ENCODE assay signal across 8 cellular contexts in genomic region chr5:143245929-143246561, GRCh38.
DNase-seq lines count a peak whose midpoint lies in the region; ATAC-seq, FAIRE-seq and TF ChIP-seq lines count a peak whose summit lies in the region.

No MANE protein-coding gene starts in this region.

- no peaks in the 10 kb centered on the region for H3K36me3 Mint-ChIP-seq in activated naive CD4-positive, alpha-beta T cell treated with anti-CD3 and anti-CD28 coated beads for 36 hours (ENCODE audit: low read depth)

- 5% methylated on average over 10 of the region's 11 CpGs for WGBS in K562 (ENCODE audit: insufficient coverage, low coverage, missing lambda C conversion rate)
- no CpG with 5 or more reads among the region's 11 CpGs for WGBS in neuronal stem cell (ENCODE audit: extremely low coverage in 2 of 2, insufficient read length in 2 of 2, insufficient replicate concordance in 1 of 2), 2 donors

- no peaks in the 10 kb centered on the region for H3K9me1 ChIP-seq in K562 (ENCODE audit: control insufficient read depth, insufficient read depth, low read length)

- H3K4me1 Mint-ChIP-seq in activated naive CD4-positive, alpha-beta T cell treated with anti-CD3 and anti-CD28 coated beads for 36 hours (ENCODE audit: low read depth) = no peaks in the 10 kb centered on the region

- no peak for TF ChIP-seq CTCF in K562 (IDR thresholded peaks at IDR 0.05 in 2 of 3, conservative IDR thresholded peaks at IDR 0.05 in 1 of 3; ENCODE audit: insufficient read depth in 2 of 3, low read depth in 1 of 3, low read length in 3 of 3)

- H3K27me3 Mint-ChIP-seq in activated naive CD4-positive, alpha-beta T cell treated with anti-CD3 and anti-CD28 coated beads for 36 hours (ENCODE audit: low read depth) = no peaks in the 10 kb centered on the region

- H3K9me3 ChIP-seq in K562 (replicated peaks; ENCODE audit: control insufficient read depth, insufficient read depth, low read depth, low read length) = peaks cover 7% of the 10 kb centered on the region
- H3K9me3 ChIP-seq in neuronal stem cell (replicated peaks in 1 of 2; ENCODE audit: control insufficient read depth in 2 of 2, insufficient read depth in 1 of 2, low read depth in 1 of 2, low read length in 2 of 2) = no peaks in the 10 kb centered on the region

- H3K4me2 ChIP-seq in K562 (ENCODE audit: insufficient read depth, low read length) = peak overlapping the region; percentile 45
- no peak overlapping the region for H3K4me2 ChIP-seq in neuronal stem cell (ENCODE audit: insufficient read depth, low read length, poor library complexity, severe bottlenecking)

- peak; percentile 68; the same call in 1 of the 2 replicates for TF ChIP-seq EP300 in K562 (IDR thresholded peaks at IDR 0.05; ENCODE audit: low read length)

- ATAC-seq in K562 (peak; percentile 88), HG03280 (IDR thresholded peaks at IDR 0.05; ENCODE audit: unreplicated experiment) (no peak)

- TF ChIP-seq RAD21 in K562 (CRISPR knock-in tag; conservative IDR thresholded peaks at IDR 0.05 in 1 of 2, IDR thresholded peaks at IDR 0.05 in 1 of 2) = 0 out of 4 replicates have a peak, but pooled peaks of 1 of the 2 experiments have one; percentile 5

- no peak overlapping the region for H3K23ac ChIP-seq in neuronal stem cell (ENCODE audit: low read depth, low read length, poor library complexity)

- H3K9ac ChIP-seq in K562 (ENCODE audit: insufficient read depth in 1 of 2, low read depth in 2 of 2, low read length in 2 of 2) (no peak overlapping the region), neuronal stem cell (ENCODE audit: low read depth, low read length, poor library complexity) (no peak overlapping the region)

- POLR2A ChIA-PET in K562 (lab: Yijun Ruan, JAX) = interaction anchor here (1.0 kb wide), 1 partner anchor 19 kb away, joined by 4 read pairs; no protein-coding TSS in a partner anchor

- no peak for TF ChIP-seq POLR2A in K562 (conservative IDR thresholded peaks at IDR 0.05)

- CTCF ChIA-PET in K562 (lab: Yijun Ruan, JAX; ENCODE audit: low intra/inter-chr PET ratio) = no interaction called here
- CTCF ChIA-PET in activated naive CD4-positive, alpha-beta T cell treated with anti-CD3 and anti-CD28 coated beads for 36 hours (lab: Charles Lee) = no interaction called here

- H3K18ac ChIP-seq in neuronal stem cell (ENCODE audit: low read length) = no peak overlapping the region

- H4K91ac ChIP-seq in neuronal stem cell (ENCODE audit: low read depth, low read length, poor library complexity) = no peak overlapping the region

- peak; percentile 13 for DNase-seq in DMS153 treated with DMSO at 0.1 percent for 48 hours (lab: John Stamatoyannopoulos, UW; ENCODE audit: unreplicated experiment)
- DNase-seq in NCI-H2107 treated with DMSO at 0.1 percent for 48 hours (lab: John Stamatoyannopoulos, UW; ENCODE audit: unreplicated experiment) = peak; percentile 3
- peak; percentile 86 to 90 (median 88) for DNase-seq in K562 (ENCODE audit: extremely low read depth in 1 of 4, low spot score in 3 of 4)
- DNase-seq in neuronal stem cell (ENCODE audit: low spot score) = no peak
- DNase-seq in activated CD4-positive, alpha-beta T cell treated with anti-CD3 and anti-CD28 coated beads, Interleukin-2, amount 50 U/mL, for 48 hours = no peak
- no peak for DNase-seq in cardiac septum (ENCODE audit: low spot score)
- no peak for DNase-seq in activated naive CD4-positive, alpha-beta T cell treated with anti-CD3 and anti-CD28 coated beads for 36 hours

- no peaks in the 10 kb centered on the region for H3K79me2 ChIP-seq in K562 (ENCODE audit: control insufficient read depth, insufficient read depth, low read length)

- no peak overlapping the region for H2BK15ac ChIP-seq in neuronal stem cell (ENCODE audit: low read length)

- FAIRE-seq in K562 (lab: Jason Lieb, UNC) = peak; percentile 97

- no peak overlapping the region for H3K4me3 Mint-ChIP-seq in activated naive CD4-positive, alpha-beta T cell treated with anti-CD3 and anti-CD28 coated beads for 36 hours

- H3K36me3 ChIP-seq in K562 (ENCODE audit: control insufficient read depth, insufficient read depth, low read length) (no peaks in the 10 kb centered on the region), neuronal stem cell (replicated peaks in 1 of 2; ENCODE audit: control insufficient read depth in 2 of 2, insufficient read depth in 2 of 2, low read length in 2 of 2) (no peaks in the 10 kb centered on the region)

- in situ Hi-C loops in K562 (cut with MboI) = no loop called here

- H2BK5ac ChIP-seq in neuronal stem cell (ENCODE audit: low read length) = no peak overlapping the region

- no peak overlapping the region for H4K8ac ChIP-seq in neuronal stem cell (ENCODE audit: low read depth, low read length)

- no peak overlapping the region for H3K4ac ChIP-seq in neuronal stem cell (ENCODE audit: low read length)

- no peak overlapping the region for H3K4me3 ChIP-seq in K562
- no peak overlapping the region for H3K4me3 ChIP-seq in neuronal stem cell (ENCODE audit: low read length in 2 of 2)

- H3K14ac ChIP-seq in neuronal stem cell (ENCODE audit: low read length) = no peak overlapping the region

- H2BK120ac ChIP-seq in neuronal stem cell (ENCODE audit: low read depth, low read length) = no peak overlapping the region

- no peak overlapping the region for H2AK5ac ChIP-seq in neuronal stem cell (ENCODE audit: low read depth, low read length)

- H3K9me3 Mint-ChIP-seq in activated naive CD4-positive, alpha-beta T cell treated with anti-CD3 and anti-CD28 coated beads for 36 hours = peaks cover 11% of the 10 kb centered on the region

- peaks cover 35 to 63% of the 10 kb centered on the region in 2 experiments for H3K4me1 ChIP-seq in K562 (replicated peaks in 1 of 2; ENCODE audit: control insufficient read depth in 2 of 2, insufficient read depth in 2 of 2, low read length in 2 of 2)
- no peaks in the 10 kb centered on the region for H3K4me1 ChIP-seq in neuronal stem cell (ENCODE audit: control insufficient read depth in 2 of 2, insufficient read depth in 1 of 2, low read depth in 1 of 2, low read length in 2 of 2)

- H2AFZ ChIP-seq in K562 (ENCODE audit: low read depth, low read length) (peak overlapping the region; percentile 78), neuronal stem cell (ENCODE audit: low read length) (peak overlapping the region; percentile 25)

- no TSS peak for BruUV-seq in K562 (replicated peaks; lab: Mats Ljungman, UMichigan)

- intact Hi-C loops in K562 (cut with micrococcal nuclease) = no loop called here
- intact Hi-C loops in cardiac septum (cut with DNase I) = no loop called here
- intact Hi-C loops in activated naive CD4-positive, alpha-beta T cell treated with anti-CD3 and anti-CD28 coated beads for 36 hours (cut with micrococcal nuclease) = no loop called here

- H3K27ac ChIP-seq in K562 (ENCODE audit: extremely low read depth, low read depth, low read length) = peak overlapping the region; percentile 73
- no peak overlapping the region for H3K27ac ChIP-seq in neuronal stem cell (replicated peaks; ENCODE audit: low read length)

- H3K27ac Mint-ChIP-seq in activated naive CD4-positive, alpha-beta T cell treated with anti-CD3 and anti-CD28 coated beads for 36 hours = no peak overlapping the region

- no peaks in the 10 kb centered on the region for H3K79me1 ChIP-seq in neuronal stem cell (ENCODE audit: low read depth, low read length)

- H3K27me3 ChIP-seq in K562 (ENCODE audit: control insufficient read depth in 2 of 2, insufficient read depth in 2 of 2, low read length in 2 of 2) (no peaks in the 10 kb centered on the region), neuronal stem cell (ENCODE audit: control insufficient read depth in 3 of 3, insufficient read depth in 3 of 3, low read depth in 1 of 3, low read length in 3 of 3) (peaks cover 0 to 2% (median 0%) of the 10 kb centered on the region in 3 experiments)

- no peak overlapping the region for H2BK12ac ChIP-seq in neuronal stem cell (ENCODE audit: low read length)

- no peaks in the 10 kb centered on the region for H4K20me1 ChIP-seq in K562 (replicated peaks; ENCODE audit: control insufficient read depth, insufficient read depth, low read length)

TF ChIP-seq in K562, 482 proteins besides CTCF, POLR2A, EP300 and RAD21 (continues in another document):
- TF ChIP-seq KLF6 (CRISPR knock-in tag; IDR thresholded peaks at IDR 0.05; ENCODE audit: borderline replicate concordance) (peak; percentile 50; the same call in 1 of the 2 replicates), ZNF57 (CRISPR knock-in tag; IDR thresholded peaks at IDR 0.05) (no peak), MTA1 (IDR thresholded peaks at IDR 0.05; ENCODE audit: borderline replicate concordance) (peak; percentile 62; the same call in 1 of the 2 replicates), CCNT2 (IDR thresholded peaks at IDR 0.05; ENCODE audit: borderline replicate concordance, extremely low read depth, insufficient read length, low read depth, low read length) (peak; percentile 33), ZNF592 (IDR thresholded peaks at IDR 0.05) (peak; percentile 91), HDAC3 (IDR thresholded peaks at IDR 0.05; ENCODE audit: borderline replicate concordance, partially characterized antibody) (peak; percentile 54), ARID1B (IDR thresholded peaks at IDR 0.05) (peak; percentile 93)

Comparison
In these comparisons a context has a peak if more than half of its experiments do, and no peak if none do; other contexts are left out.
1. DNase-seq: peak in DMS153 treated with DMSO at 0.1 percent for 48 hours (single experiment), NCI-H2107 treated with DMSO at 0.1 percent for 48 hours (single experiment) and K562 (4 of 4); none in neuronal stem cell (single experiment), activated CD4-positive, alpha-beta T cell treated with anti-CD3 and anti-CD28 coated beads, Interleukin-2, amount 50 U/mL, for 48 hours (0 of 2), cardiac septum (single experiment) and activated naive CD4-positive, alpha-beta T cell treated with anti-CD3 and anti-CD28 coated beads for 36 hours (single experiment).